Comparison of ENCODE assay signal across 1 cellular context in genomic region chr5:41638685-41639084, GRCh38.
A peak's percentile ranks its signal among the peaks of the same experiment; 100 is the strongest.
TF ChIP-seq lines count a peak whose summit lies in the region.

No MANE protein-coding gene starts in this region.

TF ChIP-seq in HepG2, 621 proteins besides CTCF, POLR2A, EP300 and RAD21 (continued from another document):
- peak; percentile 22; the same call in 1 of the 2 replicates for TF ChIP-seq ZNF281 (CRISPR knock-in tag; IDR thresholded peaks at IDR 0.05; ENCODE audit: borderline replicate concordance)
- no peak for TF ChIP-seq ZNF235 (CRISPR knock-in tag; IDR thresholded peaks at IDR 0.05; ENCODE audit: borderline replicate concordance)
- TF ChIP-seq ZNF282 (IDR thresholded peaks at IDR 0.05; ENCODE audit: partially characterized antibody) = no peak
- TF ChIP-seq ZSCAN22 (CRISPR knock-in tag; IDR thresholded peaks at IDR 0.05) = no peak
- TF ChIP-seq NRL (CRISPR knock-in tag; IDR thresholded peaks at IDR 0.05; ENCODE audit: borderline replicate concordance) = no peak
- TF ChIP-seq PAF1 (CRISPR knock-in tag; IDR thresholded peaks at IDR 0.05) = no peak
- TF ChIP-seq ZNF614 (CRISPR knock-in tag; IDR thresholded peaks at IDR 0.05; ENCODE audit: borderline replicate concordance) = peak; percentile 70; the same call in 1 of the 2 replicates
- TF ChIP-seq ZNF317 (CRISPR knock-in tag; IDR thresholded peaks at IDR 0.05) = no peak
- no peak for TF ChIP-seq MLLT10 (CRISPR knock-in tag; IDR thresholded peaks at IDR 0.05)
- no peak for TF ChIP-seq E2F2 (CRISPR knock-in tag; IDR thresholded peaks at IDR 0.05; ENCODE audit: borderline replicate concordance)
- TF ChIP-seq JARID2 (CRISPR knock-in tag; IDR thresholded peaks at IDR 0.05; ENCODE audit: insufficient replicate concordance) = no peak
- TF ChIP-seq ZNF383 (CRISPR knock-in tag; IDR thresholded peaks at IDR 0.05; ENCODE audit: borderline replicate concordance) = no peak
- no peak for TF ChIP-seq POGK (CRISPR knock-in tag; conservative IDR thresholded peaks at IDR 0.05)
- TF ChIP-seq CENPX (CRISPR knock-in tag; IDR thresholded peaks at IDR 0.05) = no peak
- TF ChIP-seq ZMYM4 (CRISPR knock-in tag; IDR thresholded peaks at IDR 0.05) = peak; percentile 90
- no peak for TF ChIP-seq PCBP2 (optimal IDR thresholded peaks at IDR 0.05; ENCODE audit: low read depth, low read length, poor library complexity, severe bottlenecking)
- no peak for TF ChIP-seq NFYC (CRISPR knock-in tag; IDR thresholded peaks at IDR 0.05)
- no peak for TF ChIP-seq RARG (CRISPR knock-in tag; IDR thresholded peaks at IDR 0.05; ENCODE audit: low read depth)
- no peak for TF ChIP-seq SRF (IDR thresholded peaks at IDR 0.05; ENCODE audit: low read depth, low read length)
- TF ChIP-seq MAZ (IDR thresholded peaks at IDR 0.05; ENCODE audit: borderline replicate concordance, low read depth, low read length) = no peak
- no peak for TF ChIP-seq MAZ (CRISPR knock-in tag; IDR thresholded peaks at IDR 0.05; ENCODE audit: low read depth)
- no peak for TF ChIP-seq ZNF446 (CRISPR knock-in tag; IDR thresholded peaks at IDR 0.05)
- TF ChIP-seq TRIM24 (CRISPR knock-in tag; IDR thresholded peaks at IDR 0.05) = no peak
- peak; percentile 59 for TF ChIP-seq SAP130 (CRISPR knock-in tag; IDR thresholded peaks at IDR 0.05; ENCODE audit: low read depth)
- TF ChIP-seq PBX3 (CRISPR knock-in tag; IDR thresholded peaks at IDR 0.05; ENCODE audit: borderline replicate concordance) = no peak
- no peak for TF ChIP-seq ZNF605 (CRISPR knock-in tag; IDR thresholded peaks at IDR 0.05)
- no peak for TF ChIP-seq ZIK1 (CRISPR knock-in tag; IDR thresholded peaks at IDR 0.05; ENCODE audit: borderline replicate concordance, low read depth)
- no peak for TF ChIP-seq ZHX1 (CRISPR knock-in tag; IDR thresholded peaks at IDR 0.05; ENCODE audit: low read depth)
- TF ChIP-seq ZFAT (CRISPR knock-in tag; conservative IDR thresholded peaks at IDR 0.05) = no peak
- TF ChIP-seq FOXP4 (CRISPR knock-in tag; IDR thresholded peaks at IDR 0.05) = peak; percentile 78
- TF ChIP-seq TBL1XR1 (IDR thresholded peaks at IDR 0.05; ENCODE audit: borderline replicate concordance, low read length, partially characterized antibody) = no peak
- TF ChIP-seq ZNF354B (CRISPR knock-in tag; IDR thresholded peaks at IDR 0.05) = no peak
- TF ChIP-seq PBX2 (CRISPR knock-in tag; IDR thresholded peaks at IDR 0.05) = no peak
- TF ChIP-seq KLF15 (CRISPR knock-in tag; IDR thresholded peaks at IDR 0.05; ENCODE audit: borderline replicate concordance) = no peak
- no peak for TF ChIP-seq CSRNP1 (CRISPR knock-in tag; IDR thresholded peaks at IDR 0.05)
- TF ChIP-seq ZNF460 (CRISPR knock-in tag; IDR thresholded peaks at IDR 0.05; ENCODE audit: borderline replicate concordance) = no peak
- no peak for TF ChIP-seq ZNF260 (CRISPR knock-in tag; IDR thresholded peaks at IDR 0.05; ENCODE audit: borderline replicate concordance, low read depth)
- no peak for TF ChIP-seq ZNF766 (CRISPR knock-in tag; IDR thresholded peaks at IDR 0.05; ENCODE audit: borderline replicate concordance)
- no peak for TF ChIP-seq MEIS1 (CRISPR knock-in tag; IDR thresholded peaks at IDR 0.05; ENCODE audit: borderline replicate concordance)
- TF ChIP-seq ETV5 (CRISPR knock-in tag; IDR thresholded peaks at IDR 0.05; ENCODE audit: borderline replicate concordance) = peak; percentile 89; the same call in 1 of the 2 replicates
- no peak for TF ChIP-seq DBP (CRISPR knock-in tag; IDR thresholded peaks at IDR 0.05; ENCODE audit: not compliant biosample characterization)
- 0 out of 2 replicates have a peak, but pooled peaks have one; percentile 23 for TF ChIP-seq FOXK1 (CRISPR knock-in tag; IDR thresholded peaks at IDR 0.05; ENCODE audit: borderline replicate concordance, low read depth)
- TF ChIP-seq MLX (CRISPR knock-in tag; IDR thresholded peaks at IDR 0.05) = no peak
- TF ChIP-seq FOXM1 (CRISPR knock-in tag; IDR thresholded peaks at IDR 0.05) = no peak
